In genomic region chr17:41772586-41773189, GRCh38 we compare ENCODE assay signal across 1 cellular context.
TF ChIP-seq lines count a peak whose summit lies in the region.

No MANE protein-coding gene starts in this region.

TF ChIP-seq in HepG2, 621 proteins besides CTCF, POLR2A, EP300 and RAD21 (continued from another document and continues in another):
- peak; percentile 51; the same call in 1 of the 2 replicates for TF ChIP-seq ELF1 (CRISPR knock-in tag; IDR thresholded peaks at IDR 0.05)
- no peak for TF ChIP-seq HNRNPUL1 (IDR thresholded peaks at IDR 0.05; ENCODE audit: low read depth, low read length)
- no peak for TF ChIP-seq ETS1 (CRISPR knock-in tag; IDR thresholded peaks at IDR 0.05)
- TF ChIP-seq FUBP1 (CRISPR knock-in tag; IDR thresholded peaks at IDR 0.05; ENCODE audit: borderline replicate concordance): no peak
- TF ChIP-seq ARNTL (CRISPR knock-in tag; IDR thresholded peaks at IDR 0.05): peak; percentile 55; the same call in 1 of the 2 replicates
- peak; percentile 77; the same call in 1 of the 2 replicates for TF ChIP-seq ZNF292 (CRISPR knock-in tag; IDR thresholded peaks at IDR 0.05; ENCODE audit: borderline replicate concordance, low read depth)
- peak; percentile 37; the same call in 1 of the 2 replicates for TF ChIP-seq FOXP4 (CRISPR knock-in tag; IDR thresholded peaks at IDR 0.05)
- no peak for TF ChIP-seq MTF1 (CRISPR knock-in tag; IDR thresholded peaks at IDR 0.05)
- peak; percentile 95; the same call in 1 of the 2 replicates for TF ChIP-seq ZNF556 (CRISPR knock-in tag; IDR thresholded peaks at IDR 0.05; ENCODE audit: borderline replicate concordance)
- TF ChIP-seq ZNF510 (CRISPR knock-in tag; IDR thresholded peaks at IDR 0.05; ENCODE audit: low read depth): peak; percentile 91
- no peak for TF ChIP-seq U2AF2 (IDR thresholded peaks at IDR 0.05; ENCODE audit: low read depth, low read length)
- peak; percentile 63; the same call in 1 of the 2 replicates for TF ChIP-seq SKIL (CRISPR knock-in tag; IDR thresholded peaks at IDR 0.05; ENCODE audit: borderline replicate concordance)
- peak; percentile 93 for TF ChIP-seq ELF3 (CRISPR knock-in tag; IDR thresholded peaks at IDR 0.05)
- peak; percentile 91; the same call in 1 of the 2 replicates for TF ChIP-seq KLF12 (CRISPR knock-in tag; IDR thresholded peaks at IDR 0.05; ENCODE audit: borderline replicate concordance)
- TF ChIP-seq NFE2L2 (IDR thresholded peaks at IDR 0.05; ENCODE audit: low read length): no peak
- no peak for TF ChIP-seq HINFP (CRISPR knock-in tag; IDR thresholded peaks at IDR 0.05; ENCODE audit: low read depth)
- peak; percentile 48 for TF ChIP-seq FOSL2 (CRISPR knock-in tag; IDR thresholded peaks at IDR 0.05)
- TF ChIP-seq ATF6 (CRISPR knock-in tag; conservative IDR thresholded peaks at IDR 0.05): no peak
- no peak for TF ChIP-seq ZNF562 (CRISPR knock-in tag; IDR thresholded peaks at IDR 0.05; ENCODE audit: borderline replicate concordance)
- peak; percentile 30; the same call in 1 of the 2 replicates for TF ChIP-seq ZNF280B (CRISPR knock-in tag; IDR thresholded peaks at IDR 0.05; ENCODE audit: borderline replicate concordance)
- TF ChIP-seq ZNF224 (CRISPR knock-in tag; IDR thresholded peaks at IDR 0.05): no peak; the same call in 1 of the 2 replicates
- no peak for TF ChIP-seq CEBPZ (IDR thresholded peaks at IDR 0.05; ENCODE audit: low read length)
- TF ChIP-seq ZNF589 (CRISPR knock-in tag; conservative IDR thresholded peaks at IDR 0.05): no peak; the same call in 1 of the 2 replicates
- no peak for TF ChIP-seq TEF (CRISPR knock-in tag; IDR thresholded peaks at IDR 0.05)
- peak; percentile 73; the same call in 1 of the 2 replicates for TF ChIP-seq TGIF2 (CRISPR knock-in tag; IDR thresholded peaks at IDR 0.05)
- peak; percentile 92 for TF ChIP-seq NCOR1 (IDR thresholded peaks at IDR 0.05; ENCODE audit: borderline replicate concordance, low read length)
- no peak for TF ChIP-seq EZH2 (conservative IDR thresholded peaks at IDR 0.05; ENCODE audit: low read depth, low read length)
- no peak for TF ChIP-seq PBX3 (CRISPR knock-in tag; IDR thresholded peaks at IDR 0.05; ENCODE audit: borderline replicate concordance)
- peak; percentile 2 for TF ChIP-seq XRCC5 (optimal IDR thresholded peaks at IDR 0.05; ENCODE audit: low read length)
- TF ChIP-seq SCMH1 (CRISPR knock-in tag; IDR thresholded peaks at IDR 0.05; ENCODE audit: borderline replicate concordance): no peak
- TF ChIP-seq KDM4B (CRISPR knock-in tag; IDR thresholded peaks at IDR 0.05): no peak
- no peak for TF ChIP-seq SMARCC2 (IDR thresholded peaks at IDR 0.05)
- TF ChIP-seq MED13 (CRISPR knock-in tag; IDR thresholded peaks at IDR 0.05): peak; percentile 56; the same call in 1 of the 2 replicates
- TF ChIP-seq HMG20B (CRISPR knock-in tag; conservative IDR thresholded peaks at IDR 0.05): no peak; the same call in 1 of the 2 replicates
- no peak for TF ChIP-seq ZNF33A (CRISPR knock-in tag; IDR thresholded peaks at IDR 0.05; ENCODE audit: borderline replicate concordance)
- no peak for TF ChIP-seq DNMT1 (CRISPR knock-in tag; IDR thresholded peaks at IDR 0.05)
- TF ChIP-seq ZFP90 (CRISPR knock-in tag; IDR thresholded peaks at IDR 0.05; ENCODE audit: borderline replicate concordance): no peak
- TF ChIP-seq TP53 (CRISPR knock-in tag; conservative IDR thresholded peaks at IDR 0.05): 0 out of 2 replicates have a peak, but pooled peaks have one; percentile 56
- no peak for TF ChIP-seq ZNF234 (CRISPR knock-in tag; conservative IDR thresholded peaks at IDR 0.05)
- peak; percentile 7; the same call in 1 of the 2 replicates for TF ChIP-seq TRAFD1 (CRISPR knock-in tag; IDR thresholded peaks at IDR 0.05; ENCODE audit: borderline replicate concordance)
- peak; percentile 86; the same call in 1 of the 2 replicates for TF ChIP-seq GZF1 (CRISPR knock-in tag; IDR thresholded peaks at IDR 0.05)
